22 cellular contexts compared by ENCODE assay signal in genomic region chr7:113636727-113637421, GRCh38.
DNase-seq lines count a peak whose midpoint lies in the region; ATAC-seq and TF ChIP-seq lines count a peak whose summit lies in the region.
"Had no signal": no experiment of that assay in that cellular context is flagged by ENCODE, and none has a peak within 500 bp of the region (broad histone marks: within the 10 kb centered on the region; RNA-seq: fewer than 3 reads in every experiment).

No MANE protein-coding gene starts in this region.

- DNase-seq in H4 (ENCODE audit: low spot score) (peak; percentile 10), RPMI7951 (ENCODE audit: low read depth) (peak; percentile 34), fibroblast of mammary gland (ENCODE audit: low read depth) (peak; percentile 58), NCI-H446 treated with DMSO at 0.1 percent for 48 hours (lab: John Stamatoyannopoulos, UW) (no peak), tibial artery (no peak), DMS79 (lab: John Stamatoyannopoulos, UW) (no peak)
- DNase-seq: activated CD8-positive, alpha-beta T cell treated with anti-CD3 and anti-CD28 coated beads for 36 hours; effector memory CD8-positive, alpha-beta T cell; foreskin melanocyte; GDM1; lower lobe of right lung; naive thymus-derived CD4-positive, alpha-beta T cell; NCI-H1092; NCI-H2171; RPMI8226; stimulated activated CD4-positive, alpha-beta T cell treated with anti-CD3 and anti-CD28 coated beads, Interleukin-4, amount 100 ng/mL, for 4 hours; stimulated activated CD8-positive, alpha-beta memory T cell treated with anti-CD3 and anti-CD28 coated beads, Interleukin-4, amount 100 ng/mL, for 48 hours; T-cell had no signal

- no peak overlapping the region for H3K27ac ChIP-seq in tibial artery
- H3K27ac ChIP-seq: lower lobe of right lung, thoracic aorta had no signal

- peak overlapping the region; percentile 18 for H3K4me2 ChIP-seq in skeletal muscle satellite cell (ENCODE audit: low read length)
- H3K4me2 ChIP-seq: smooth muscle cell had no signal

- no peaks in the 10 kb centered on the region for H3K9me3 ChIP-seq in skeletal muscle satellite cell (replicated peaks; ENCODE audit: low read length)
- H3K9me3 ChIP-seq in tibial artery, result no peaks in the 10 kb centered on the region
- H3K9me3 ChIP-seq: lower lobe of right lung, thoracic aorta had no signal

- H3K27me3 ChIP-seq in skeletal muscle satellite cell (ENCODE audit: control insufficient read depth, insufficient read depth, low read length) (no peaks in the 10 kb centered on the region), tibial artery (no peaks in the 10 kb centered on the region)

- H3K36me3 ChIP-seq in skeletal muscle satellite cell (ENCODE audit: insufficient read depth, low read length) (no peaks in the 10 kb centered on the region), tibial artery (no peaks in the 10 kb centered on the region)
- H3K36me3 ChIP-seq: lower lobe of right lung, thoracic aorta had no signal

- H3K9ac ChIP-seq in skeletal muscle satellite cell (ENCODE audit: low read depth, low read length), result no peak overlapping the region

- intact Hi-C loops in tibial artery (cut with DNase I; ENCODE audit: low total_unique reads), result no loop called here

- H3K4me1 ChIP-seq in skeletal muscle satellite cell (ENCODE audit: control insufficient read depth, insufficient read depth, low read length) (peaks cover 48% of the 10 kb centered on the region), tibial artery (no peaks in the 10 kb centered on the region)
- H3K4me1 ChIP-seq: lower lobe of right lung had no signal

- H3K4me3 ChIP-seq in fibroblast of mammary gland (ENCODE audit: control insufficient read depth, low read depth, low read length) (no peak overlapping the region), skeletal muscle satellite cell (ENCODE audit: low read length) (no peak overlapping the region), tibial artery (no peak overlapping the region)
- H3K4me3 ChIP-seq: lower lobe of right lung, smooth muscle cell, thoracic aorta had no signal

- no peak for ATAC-seq in HG03045 (IDR thresholded peaks at IDR 0.05; ENCODE audit: unreplicated experiment)
- ATAC-seq: activated CD8-positive, alpha-beta T cell treated with anti-CD3 and anti-CD28 coated beads for 36 hours; effector memory CD8-positive, alpha-beta T cell; lower lobe of right lung; naive thymus-derived CD4-positive, alpha-beta T cell; T-cell had no signal

- TF ChIP-seq CTCF in fibroblast of mammary gland (conservative IDR thresholded peaks at IDR 0.05; ENCODE audit: control insufficient read depth, insufficient read depth, low read depth, low read length), result no peak
- no peak for TF ChIP-seq CTCF in tibial artery (IDR thresholded peaks at IDR 0.05)

Comparison
In these comparisons a context has a peak if more than half of its experiments do, and no peak if none do; other contexts are left out.
1. DNase-seq: peak in H4 (single experiment), RPMI7951 (single experiment) and fibroblast of mammary gland (single experiment); none in NCI-H446 treated with DMSO at 0.1 percent for 48 hours (single experiment), tibial artery (0 of 2) and DMS79 (single experiment).